In the genomic region with DNA sequence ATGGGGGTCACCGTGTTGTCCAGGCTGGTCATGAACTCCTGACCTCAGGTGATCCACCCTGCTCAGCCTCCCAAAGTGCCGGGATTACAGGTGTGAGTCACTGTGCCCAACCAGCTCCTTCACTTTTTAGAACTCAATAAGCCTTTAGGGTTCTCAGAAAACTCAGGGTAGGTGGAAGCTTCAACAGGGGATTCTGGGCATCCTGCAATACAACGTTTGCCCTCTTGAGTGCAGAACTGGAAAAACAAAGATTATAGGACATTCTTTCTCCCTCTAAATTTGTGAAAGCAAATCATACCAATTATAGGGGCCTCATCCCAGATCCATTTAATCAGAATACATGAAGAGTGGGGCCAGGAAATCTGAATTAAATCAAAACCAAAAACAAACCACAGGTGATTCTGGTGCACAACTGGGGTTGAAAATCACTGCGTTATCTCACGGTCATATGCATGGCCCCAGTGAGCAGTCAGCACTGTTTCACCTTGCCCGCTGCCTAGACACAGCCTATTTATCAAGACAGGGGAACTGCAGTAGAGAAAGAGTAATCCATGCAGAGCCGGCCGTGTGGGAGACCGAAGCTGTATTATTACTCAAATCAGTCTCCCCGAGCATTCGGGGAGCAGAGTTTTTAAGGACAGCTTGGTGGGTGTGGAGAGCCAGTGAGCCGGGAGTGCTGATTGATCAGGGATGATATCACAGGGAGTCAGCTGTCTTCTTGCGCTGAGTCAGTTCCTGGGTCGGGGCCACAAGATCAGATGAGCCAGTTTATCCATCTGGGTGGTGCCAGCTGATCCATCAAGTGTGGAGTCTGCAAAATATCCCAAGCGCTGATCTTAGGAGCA, we compare ENCODE assay signal across 11 cellular contexts. TPM values are rescaled to one million over a fixed set of nuclear protein-coding genes. Genes with fewer than 3 reads are reported as not detected.
DNase-seq lines count a peak whose midpoint lies in the region; ATAC-seq and TF ChIP-seq lines count a peak whose summit lies in the region.
"Had no signal": no experiment of that assay in that cellular context is flagged by ENCODE, and none has a peak within 500 bp of the region (broad histone marks: within the 10 kb centered on the region; RNA-seq: fewer than 3 reads in every experiment).

No MANE protein-coding gene starts in this region.

- no peaks in the 10 kb centered on the region for H4K20me1 ChIP-seq in fibroblast of lung (ENCODE audit: control insufficient read depth, extremely low read depth, insufficient read depth, low read length)

- H3K79me2 ChIP-seq in fibroblast of lung (ENCODE audit: control insufficient read depth, insufficient read depth, low read length), result no peaks in the 10 kb centered on the region

- no peak overlapping the region for H2AFZ ChIP-seq in fibroblast of lung (ENCODE audit: low read length)

- H3K4me1 ChIP-seq in RWPE2 (ENCODE audit: insufficient read depth, poor library complexity, severe bottlenecking) (peaks cover 24% of the 10 kb centered on the region), fibroblast of lung (ENCODE audit: control insufficient read depth, extremely low read depth, insufficient read depth, low read length) (peaks cover 33% of the 10 kb centered on the region)

- H3K27me3 ChIP-seq in RWPE2 (ENCODE audit: insufficient read depth, poor library complexity, severe bottlenecking) (no peaks in the 10 kb centered on the region), fibroblast of lung (ENCODE audit: control insufficient read depth, insufficient read depth, low read length) (no peaks in the 10 kb centered on the region)

- peak overlapping the region; percentile 36 for H3K4me2 ChIP-seq in fibroblast of lung (ENCODE audit: extremely low read depth, insufficient read depth, low read length)

- no peaks in the 10 kb centered on the region for H3K9me3 ChIP-seq in RWPE2 (ENCODE audit: severe bottlenecking)
- no peaks in the 10 kb centered on the region for H3K9me3 ChIP-seq in fibroblast of lung (ENCODE audit: control insufficient read depth, insufficient read depth, low read depth, low read length)

- peak overlapping the region; percentile 53 for H3K27ac ChIP-seq in RWPE2 (ENCODE audit: poor library complexity, severe bottlenecking)
- peak overlapping the region; percentile 90 for H3K27ac ChIP-seq in fibroblast of lung (ENCODE audit: insufficient read depth, low read length)

- peak overlapping the region; percentile 24 for H3K9ac ChIP-seq in fibroblast of lung (ENCODE audit: insufficient read depth, low read length)

- ATAC-seq in RWPE2 (ENCODE audit: low read depth), result peak; percentile 68
- no peak for ATAC-seq in GM21529 (IDR thresholded peaks at IDR 0.05; ENCODE audit: unreplicated experiment)
- ATAC-seq in HG03565 (IDR thresholded peaks at IDR 0.05; ENCODE audit: unreplicated experiment), result no peak

- no peak for DNase-seq in RWPE2 (ENCODE audit: low spot score)
- DNase-seq in fibroblast of lung (ENCODE audit: low read depth in 2 of 2), result peak; percentile 80 to 85
- DNase-seq in retinal pigment epithelial cell (ENCODE audit: low read depth), result no peak
- no peak for DNase-seq in 8988T
- DNase-seq in SHP77 treated with DMSO at 0.1 percent for 48 hours (lab: John Stamatoyannopoulos, UW), result no peak
- DNase-seq: activated B cell treated with CpG ODN at 0.5 μM for 24 hours; stimulated activated naive CD4-positive, alpha-beta T cell had no signal

- H3K36me3 ChIP-seq in RWPE2 (ENCODE audit: low read depth), result no peaks in the 10 kb centered on the region
- no peaks in the 10 kb centered on the region for H3K36me3 ChIP-seq in fibroblast of lung (ENCODE audit: control insufficient read depth, insufficient read depth, low read length)

- TF ChIP-seq CTCF in GM12873 (IDR thresholded peaks at IDR 0.05; ENCODE audit: insufficient read depth, low read depth, low read length, missing control alignments) (peak; percentile 19), RWPE2 (IDR thresholded peaks at IDR 0.05; ENCODE audit: poor library complexity, severe bottlenecking) (peak; percentile 9), fibroblast of lung (conservative IDR thresholded peaks at IDR 0.05 in 1 of 2, IDR thresholded peaks at IDR 0.05 in 1 of 2; ENCODE audit: low read depth in 1 of 2, low read length in 2 of 2) (peak; percentile 10 to 50), retinal pigment epithelial cell (conservative IDR thresholded peaks at IDR 0.05; ENCODE audit: low read depth, low read length) (peak; percentile 42)

- H3K4me3 ChIP-seq in RWPE2 (ENCODE audit: severe bottlenecking) (no peak overlapping the region), fibroblast of lung (replicated peaks in 1 of 4; ENCODE audit: control extremely low read depth in 1 of 4, insufficient read depth in 1 of 4, low read depth in 3 of 4, low read length in 4 of 4) (no peak overlapping the region), retinal pigment epithelial cell (ENCODE audit: low read length) (no peak overlapping the region)
- H3K4me3 ChIP-seq: lung had no signal

RNA-seq across cellular contexts. Expression of a gene that starts 58.4 kb away (rescaled TPM):
- total RNA-seq in fibroblast of lung, result 9.2 and 14.9 TPM in 2 replicates
- polyA plus RNA-seq in fibroblast of lung, result 10.8 and 11.0 TPM in 2 replicates
- polyA plus RNA-seq in fibroblast of lung (2012), result 12.3 and 13.5 TPM in 2 replicates
- 12.5 and 14.9 TPM in 2 replicates for polyA minus RNA-seq in fibroblast of lung (ENCODE audit: low replicate concordance)

Comparison
In these comparisons a context has a peak if more than half of its experiments do, and no peak if none do; other contexts are left out.
1. DNase-seq: peak in fibroblast of lung (2 of 2); none in RWPE2 (single experiment), retinal pigment epithelial cell (single experiment), 8988T (single experiment) and SHP77 treated with DMSO at 0.1 percent for 48 hours (single experiment).
2. Peak in every context shown above with its lines, with median percentiles within 50 percentile points of each other: CTCF ChIP-seq.